15 cellular contexts compared by ENCODE assay signal in the genomic region with DNA sequence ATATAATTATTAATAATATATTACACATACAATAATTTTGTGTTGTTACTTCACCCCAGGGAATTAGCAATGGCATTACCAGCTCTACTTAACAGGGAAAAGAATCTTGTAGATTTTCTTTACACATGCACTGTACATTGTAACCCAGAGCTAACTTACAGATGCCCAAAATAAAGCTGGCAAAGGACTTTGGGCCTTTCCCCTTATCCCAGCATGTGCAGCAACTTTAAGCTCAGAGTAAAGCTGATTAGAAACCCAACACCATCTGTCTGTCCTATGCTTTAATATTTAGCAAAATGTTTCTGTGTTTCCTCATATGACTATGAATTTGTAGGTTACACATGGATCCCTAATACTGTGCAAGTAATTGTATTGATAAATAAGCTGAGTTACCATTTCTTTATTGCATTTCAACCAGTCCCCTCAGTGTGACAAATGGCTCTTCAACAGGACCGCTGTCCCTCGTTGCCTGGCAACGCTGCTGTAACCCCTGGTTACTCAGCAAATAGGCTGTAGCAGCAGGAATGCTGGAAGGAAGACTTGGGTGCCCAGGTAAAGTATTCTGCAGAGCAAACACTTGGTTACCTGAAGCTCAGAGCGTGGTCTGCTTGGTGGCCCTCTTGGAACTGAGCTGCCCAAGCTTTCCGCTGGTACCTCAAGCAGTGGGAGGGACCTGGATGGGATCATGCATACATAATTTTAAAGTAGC. TPM values are rescaled to one million over a fixed set of nuclear protein-coding genes. Genes with fewer than 3 reads are reported as not detected.
DNase-seq lines count a peak whose midpoint lies in the region; ATAC-seq and TF ChIP-seq lines count a peak whose summit lies in the region.
"Had no signal": no experiment of that assay in that cellular context is flagged by ENCODE, and none has a peak within 500 bp of the region (broad histone marks: within the 10 kb centered on the region; RNA-seq: fewer than 3 reads in every experiment).

A gene with protein sequence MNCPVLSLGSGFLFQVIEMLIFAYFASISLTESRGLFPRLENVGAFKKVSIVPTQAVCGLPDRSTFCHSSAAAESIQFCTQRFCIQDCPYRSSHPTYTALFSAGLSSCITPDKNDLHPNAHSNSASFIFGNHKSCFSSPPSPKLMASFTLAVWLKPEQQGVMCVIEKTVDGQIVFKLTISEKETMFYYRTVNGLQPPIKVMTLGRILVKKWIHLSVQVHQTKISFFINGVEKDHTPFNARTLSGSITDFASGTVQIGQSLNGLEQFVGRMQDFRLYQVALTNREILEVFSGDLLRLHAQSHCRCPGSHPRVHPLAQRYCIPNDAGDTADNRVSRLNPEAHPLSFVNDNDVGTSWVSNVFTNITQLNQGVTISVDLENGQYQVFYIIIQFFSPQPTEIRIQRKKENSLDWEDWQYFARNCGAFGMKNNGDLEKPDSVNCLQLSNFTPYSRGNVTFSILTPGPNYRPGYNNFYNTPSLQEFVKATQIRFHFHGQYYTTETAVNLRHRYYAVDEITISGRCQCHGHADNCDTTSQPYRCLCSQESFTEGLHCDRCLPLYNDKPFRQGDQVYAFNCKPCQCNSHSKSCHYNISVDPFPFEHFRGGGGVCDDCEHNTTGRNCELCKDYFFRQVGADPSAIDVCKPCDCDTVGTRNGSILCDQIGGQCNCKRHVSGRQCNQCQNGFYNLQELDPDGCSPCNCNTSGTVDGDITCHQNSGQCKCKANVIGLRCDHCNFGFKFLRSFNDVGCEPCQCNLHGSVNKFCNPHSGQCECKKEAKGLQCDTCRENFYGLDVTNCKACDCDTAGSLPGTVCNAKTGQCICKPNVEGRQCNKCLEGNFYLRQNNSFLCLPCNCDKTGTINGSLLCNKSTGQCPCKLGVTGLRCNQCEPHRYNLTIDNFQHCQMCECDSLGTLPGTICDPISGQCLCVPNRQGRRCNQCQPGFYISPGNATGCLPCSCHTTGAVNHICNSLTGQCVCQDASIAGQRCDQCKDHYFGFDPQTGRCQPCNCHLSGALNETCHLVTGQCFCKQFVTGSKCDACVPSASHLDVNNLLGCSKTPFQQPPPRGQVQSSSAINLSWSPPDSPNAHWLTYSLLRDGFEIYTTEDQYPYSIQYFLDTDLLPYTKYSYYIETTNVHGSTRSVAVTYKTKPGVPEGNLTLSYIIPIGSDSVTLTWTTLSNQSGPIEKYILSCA (N-terminal part only) (minus strand): TSS at position 628 of the 709 bp plus-strand sequence. CDS start 1,112 bp downstream, outside the sequence.

- TF ChIP-seq CTCF in RWPE1 (conservative IDR thresholded peaks at IDR 0.05; ENCODE audit: low read depth), result no peak

- DNase-seq in NCI-H146 (lab: John Stamatoyannopoulos, UW) (peak; percentile 25), NCI-H146 treated with DMSO at 0.1 percent for 48 hours (lab: John Stamatoyannopoulos, UW; ENCODE audit: unreplicated experiment) (no peak), NCI-H345 (lab: John Stamatoyannopoulos, UW) (peak; percentile 79), ecto neural progenitor cell (ENCODE audit: low spot score) (peak; percentile 71), retina (peak; percentile 44), NCI-H526 treated with DMSO at 0.1 percent for 48 hours (lab: John Stamatoyannopoulos, UW) (no peak), left colon (no peak), RWPE1 (ENCODE audit: low spot score) (no peak)
- DNase-seq: 8988T; CD4-positive, CD25-positive, alpha-beta regulatory T cell; dorsolateral prefrontal cortex; ovary; SHP77 treated with DMSO at 0.1 percent for 48 hours; spleen had no signal

- ATAC-seq in left colon, result no peak

- POLR2A ChIA-PET in RWPE1 (lab: Yijun Ruan, JAX; ENCODE audit: low non-redundant PET), result no interaction called here

- CTCF ChIA-PET in RWPE1 (lab: Yijun Ruan, JAX), result no interaction called here

- no peak within 1 kb of the TSS for H3K27ac ChIP-seq in RWPE1
- H3K27ac ChIP-seq: dorsolateral prefrontal cortex, HL-60, ovary, spleen had no signal

- intact Hi-C loops in left colon (cut with DNase I, micrococcal nuclease), result no loop called here

RNA-seq across cellular contexts. Expression of the gene that starts here (rescaled TPM):
- total RNA-seq in left colon, result under 1 TPM; under 0.01 to 0.03 TPM
- total RNA-seq: CD4-positive, CD25-positive, alpha-beta regulatory T cell; spleen had no signal

Comparison
In these comparisons a context has a peak if more than half of its experiments do, and no peak if none do; other contexts are left out.
1. DNase-seq: peak in NCI-H146 (single experiment), NCI-H345 (single experiment), ecto neural progenitor cell (single experiment) and retina (single experiment); none in NCI-H146 treated with DMSO at 0.1 percent for 48 hours (single experiment), NCI-H526 treated with DMSO at 0.1 percent for 48 hours (single experiment), left colon (0 of 2) and RWPE1 (single experiment).